ENCODE assay signal across 11 cellular contexts in the genomic region with DNA sequence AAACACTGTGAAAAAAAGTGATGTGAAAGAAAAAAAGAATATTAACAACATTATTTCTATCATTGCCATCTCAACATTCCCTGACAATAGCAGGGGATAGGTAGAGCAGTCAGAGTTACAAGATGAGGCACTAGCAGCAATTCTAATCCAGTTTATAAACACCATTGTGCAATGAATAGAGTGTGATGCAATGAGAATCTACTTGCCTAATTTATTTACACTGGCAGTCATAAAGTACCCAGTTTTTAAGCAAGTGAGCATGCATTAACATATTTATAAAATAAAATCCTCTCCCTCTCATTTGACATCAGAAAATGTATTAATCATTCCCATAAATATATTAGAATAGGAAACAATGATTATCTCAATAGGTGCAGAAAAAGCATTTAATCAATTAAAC. TPM values are rescaled to one million over a fixed set of nuclear protein-coding genes. Genes with fewer than 3 reads are reported as not detected.
A peak's percentile ranks its signal among the peaks of the same experiment; 100 is the strongest.
DNase-seq lines count a peak whose midpoint lies in the region; ATAC-seq and TF ChIP-seq lines count a peak whose summit lies in the region.
"Had no signal": no experiment of that assay in that cellular context is flagged by ENCODE, and none has a peak within 500 bp of the region (broad histone marks: within the 10 kb centered on the region; RNA-seq: fewer than 3 reads in every experiment).

No MANE protein-coding gene starts in this region.

- no peak overlapping the region for H3K14ac ChIP-seq in mesenchymal stem cell (ENCODE audit: low read length in 2 of 2)

- ATAC-seq in CD4-positive, alpha-beta T cell (ENCODE audit: poor library complexity) = no peak
- ATAC-seq in HG02588 (IDR thresholded peaks at IDR 0.05; ENCODE audit: unreplicated experiment) (no peak), GM19467 (IDR thresholded peaks at IDR 0.05; ENCODE audit: unreplicated experiment) (no peak)

- no peak overlapping the region for H4K91ac ChIP-seq in mesenchymal stem cell (ENCODE audit: low read length)

- peak overlapping the region in 1 of 2 experiments; percentile 92 for H3K4me3 ChIP-seq in mesenchymal stem cell (ENCODE audit: insufficient read depth in 1 of 2, low read depth in 1 of 2, low read length in 2 of 2)

- no peak overlapping the region for H3K4ac ChIP-seq in mesenchymal stem cell (ENCODE audit: low read depth in 1 of 2, low read length in 2 of 2)

- H2BK5ac ChIP-seq in mesenchymal stem cell (ENCODE audit: low read depth, low read length, poor library complexity, severe bottlenecking) = no peak overlapping the region

- H3K27ac ChIP-seq in CD4-positive, alpha-beta T cell (ENCODE audit: low read depth, low read length) = no peak overlapping the region
- H3K27ac ChIP-seq in mesenchymal stem cell (ENCODE audit: low read length, poor library complexity, severe bottlenecking) = no peak overlapping the region

- H2AFZ ChIP-seq in mesenchymal stem cell (ENCODE audit: low read depth, low read length) = no peak overlapping the region

- peaks cover 12% of the 10 kb centered on the region for H3K79me1 ChIP-seq in mesenchymal stem cell (replicated peaks; ENCODE audit: low read length, poor library complexity, severe bottlenecking)

- no peak for DNase-seq in CD4-positive, alpha-beta T cell
- DNase-seq in HuH-7 (ENCODE audit: low spot score) = peak; percentile 24
- DNase-seq in activated naive CD8-positive, alpha-beta T cell treated with anti-CD3 and anti-CD28 coated beads for 36 hours = no peak
- DNase-seq in mesenchymal stem cell = peak; percentile 75
- DNase-seq in activated CD4-positive, CD25-positive, alpha-beta regulatory T cell (lab: John Stamatoyannopoulos, UW) = no peak
- DNase-seq in amygdala (lab: John Stamatoyannopoulos, UW) = no peak
- DNase-seq: activated naive CD4-positive, alpha-beta T cell treated with anti-CD3 and anti-CD28 coated beads, Interleukin-2, amount 10 ng/mL, durations not matched to agents 7 days and 5 days; stimulated activated naive CD4-positive, alpha-beta T cell treated with Interleukin-2 at 50 U/mL for 16 hours had no signal

- H3K18ac ChIP-seq in mesenchymal stem cell (ENCODE audit: low read depth in 1 of 2, low read length in 2 of 2) = no peak overlapping the region

- no peaks in the 10 kb centered on the region for H3K27me3 Mint-ChIP-seq in CD4-positive, alpha-beta T cell
- H3K27me3 Mint-ChIP-seq in activated naive CD8-positive, alpha-beta T cell treated with anti-CD3 and anti-CD28 coated beads for 36 hours = no peaks in the 10 kb centered on the region
- H3K27me3 Mint-ChIP-seq: activated naive CD4-positive, alpha-beta T cell treated with anti-CD3 and anti-CD28 coated beads, Interleukin-2, amount 10 ng/mL, durations not matched to agents 7 days and 5 days had no signal

- peak overlapping the region; percentile 9 for H3K9ac ChIP-seq in mesenchymal stem cell (ENCODE audit: low read length)

- H2BK12ac ChIP-seq in mesenchymal stem cell (ENCODE audit: low read length in 2 of 2) = no peak overlapping the region

- no peak overlapping the region for H3K4me2 ChIP-seq in mesenchymal stem cell (ENCODE audit: low read length, poor library complexity, severe bottlenecking)

- no peaks in the 10 kb centered on the region for H3K36me3 ChIP-seq in mesenchymal stem cell (ENCODE audit: control insufficient read depth in 1 of 2, insufficient read depth in 2 of 2, low read depth in 1 of 2, low read length in 2 of 2)
- H3K36me3 ChIP-seq: HAP-1 had no signal

- intact Hi-C loops in CD4-positive, alpha-beta T cell (cut with DNase I, micrococcal nuclease) = loop anchor here (5.0 to 10.0 kb wide), 7 partner anchors 942 to 1710 kb away; a partner anchor contains a TSS

- H2AK5ac ChIP-seq in mesenchymal stem cell (ENCODE audit: low read length, severe bottlenecking) = no peak overlapping the region

- no peak for TF ChIP-seq CTCF in CD4-positive, alpha-beta T cell (IDR thresholded peaks at IDR 0.05)

- H3K36me3 Mint-ChIP-seq in CD4-positive, alpha-beta T cell (ENCODE audit: low read depth) = peaks cover 20% of the 10 kb centered on the region
- peaks cover 21% of the 10 kb centered on the region for H3K36me3 Mint-ChIP-seq in activated naive CD8-positive, alpha-beta T cell treated with anti-CD3 and anti-CD28 coated beads for 36 hours

- no peak overlapping the region for H3K23ac ChIP-seq in mesenchymal stem cell (ENCODE audit: low read length in 2 of 2)

- H3K4me1 Mint-ChIP-seq in CD4-positive, alpha-beta T cell (ENCODE audit: low read depth) = peaks cover 71% of the 10 kb centered on the region
- peaks cover 36% of the 10 kb centered on the region for H3K4me1 Mint-ChIP-seq in activated naive CD8-positive, alpha-beta T cell treated with anti-CD3 and anti-CD28 coated beads for 36 hours

- no peaks in the 10 kb centered on the region for H3K9me3 ChIP-seq in CD4-positive, alpha-beta T cell (ENCODE audit: control insufficient read depth, low read length)
- H3K9me3 ChIP-seq in mesenchymal stem cell (ENCODE audit: control insufficient read depth, low read length) = no peaks in the 10 kb centered on the region
- H3K9me3 ChIP-seq: HAP-1 had no signal

- no peak overlapping the region for H4K8ac ChIP-seq in mesenchymal stem cell (ENCODE audit: low read length)

- peak overlapping the region; percentile 95 for H3K4me3 Mint-ChIP-seq in CD4-positive, alpha-beta T cell
- H3K4me3 Mint-ChIP-seq in activated naive CD8-positive, alpha-beta T cell treated with anti-CD3 and anti-CD28 coated beads for 36 hours = peak overlapping the region; percentile 71

- H3K9me3 Mint-ChIP-seq in CD4-positive, alpha-beta T cell = no peaks in the 10 kb centered on the region
- no peaks in the 10 kb centered on the region for H3K9me3 Mint-ChIP-seq in activated naive CD8-positive, alpha-beta T cell treated with anti-CD3 and anti-CD28 coated beads for 36 hours
- H3K9me3 Mint-ChIP-seq: activated naive CD4-positive, alpha-beta T cell treated with anti-CD3 and anti-CD28 coated beads, Interleukin-2, amount 10 ng/mL, durations not matched to agents 7 days and 5 days had no signal

- no peak overlapping the region for H2BK15ac ChIP-seq in mesenchymal stem cell (ENCODE audit: low read depth, poor library complexity, severe bottlenecking)

- CTCF ChIA-PET in CD4-positive, alpha-beta T cell (lab: Charles Lee) = no interaction called here

- POLR2A ChIA-PET in CD4-positive, alpha-beta T cell (lab: Charles Lee) = no interaction called here

- H3K27ac Mint-ChIP-seq in CD4-positive, alpha-beta T cell = peak overlapping the region; percentile 95
- no peak overlapping the region for H3K27ac Mint-ChIP-seq in activated naive CD8-positive, alpha-beta T cell treated with anti-CD3 and anti-CD28 coated beads for 36 hours

- no peaks in the 10 kb centered on the region for H3K4me1 ChIP-seq in mesenchymal stem cell (ENCODE audit: control insufficient read depth, insufficient read depth, low read depth, low read length)

- no peaks in the 10 kb centered on the region for H3K27me3 ChIP-seq in CD4-positive, alpha-beta T cell (ENCODE audit: control insufficient read depth, insufficient read depth, low read length)
- H3K27me3 ChIP-seq in mesenchymal stem cell (ENCODE audit: control insufficient read depth in 1 of 2, insufficient read depth in 1 of 2, low read length in 2 of 2) = no peaks in the 10 kb centered on the region

- H2BK120ac ChIP-seq in mesenchymal stem cell (ENCODE audit: low read depth, low read length) = no peak overlapping the region

RNA-seq across cellular contexts. Expression of a gene that starts 2.5 kb away (rescaled TPM):
- 1 to 10 TPM; 6.1 to 8.0 TPM for total RNA-seq in CD4-positive, alpha-beta T cell
- 10 to 100 TPM; 17.0 to 17.9 TPM for total RNA-seq in activated naive CD8-positive, alpha-beta T cell treated with anti-CD3 and anti-CD28 coated beads for 36 hours
- polyA plus RNA-seq in mesenchymal stem cell (2013, experiment 1 of 2) = 13.9 TPM
- polyA plus RNA-seq in mesenchymal stem cell (2013, experiment 2 of 2) = 15.9 TPM

Comparison
In these comparisons a context has a peak if more than half of its experiments do, and no peak if none do; other contexts are left out.
1. DNase-seq: peak in HuH-7 (single experiment) and mesenchymal stem cell (single experiment); none in CD4-positive, alpha-beta T cell (0 of 10), activated naive CD8-positive, alpha-beta T cell treated with anti-CD3 and anti-CD28 coated beads for 36 hours (single experiment), activated CD4-positive, CD25-positive, alpha-beta regulatory T cell (0 of 4) and amygdala (0 of 56).